ENCODE assay signal across 2 cellular contexts in genomic region chr13:73168993-73169401, GRCh38.
TF ChIP-seq lines count a peak whose summit lies in the region.

No MANE protein-coding gene starts in this region.

TF ChIP-seq in SK-N-SH treated with all-trans-retinoic acid at 6 μM for 48 hours, 23 proteins besides CTCF, POLR2A, EP300 and RAD21 (continued from another document):
- TF ChIP-seq, protein P1, sequence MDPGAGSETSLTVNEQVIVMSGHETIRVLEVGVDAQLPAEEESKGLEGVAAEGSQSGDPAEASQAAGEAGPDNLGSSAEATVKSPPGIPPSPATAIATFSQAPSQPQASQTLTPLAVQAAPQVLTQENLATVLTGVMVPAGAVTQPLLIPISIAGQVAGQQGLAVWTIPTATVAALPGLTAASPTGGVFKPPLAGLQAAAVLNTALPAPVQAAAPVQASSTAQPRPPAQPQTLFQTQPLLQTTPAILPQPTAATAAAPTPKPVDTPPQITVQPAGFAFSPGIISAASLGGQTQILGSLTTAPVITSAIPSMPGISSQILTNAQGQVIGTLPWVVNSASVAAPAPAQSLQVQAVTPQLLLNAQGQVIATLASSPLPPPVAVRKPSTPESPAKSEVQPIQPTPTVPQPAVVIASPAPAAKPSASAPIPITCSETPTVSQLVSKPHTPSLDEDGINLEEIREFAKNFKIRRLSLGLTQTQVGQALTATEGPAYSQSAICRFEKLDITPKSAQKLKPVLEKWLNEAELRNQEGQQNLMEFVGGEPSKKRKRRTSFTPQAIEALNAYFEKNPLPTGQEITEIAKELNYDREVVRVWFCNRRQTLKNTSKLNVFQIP (CRISPR knock-in tag; IDR thresholded peaks at IDR 0.05; ENCODE audit: borderline replicate concordance, low read depth), result no peak
- no peak for TF ChIP-seq PPARA (CRISPR knock-in tag; IDR thresholded peaks at IDR 0.05; ENCODE audit: borderline replicate concordance)
TF ChIP-seq in SK-N-SH treated with all-trans-retinoic acid at 6 μM for 48 hours: peak in this region for 0.

TF ChIP-seq in HepG2, 621 proteins besides CTCF, POLR2A, EP300 and RAD21 (continued from another document):
- TF ChIP-seq SNAI1 (CRISPR knock-in tag; IDR thresholded peaks at IDR 0.05; ENCODE audit: borderline replicate concordance), result no peak
